Comparison of ENCODE assay signal across 1 cellular context in the genomic region with DNA sequence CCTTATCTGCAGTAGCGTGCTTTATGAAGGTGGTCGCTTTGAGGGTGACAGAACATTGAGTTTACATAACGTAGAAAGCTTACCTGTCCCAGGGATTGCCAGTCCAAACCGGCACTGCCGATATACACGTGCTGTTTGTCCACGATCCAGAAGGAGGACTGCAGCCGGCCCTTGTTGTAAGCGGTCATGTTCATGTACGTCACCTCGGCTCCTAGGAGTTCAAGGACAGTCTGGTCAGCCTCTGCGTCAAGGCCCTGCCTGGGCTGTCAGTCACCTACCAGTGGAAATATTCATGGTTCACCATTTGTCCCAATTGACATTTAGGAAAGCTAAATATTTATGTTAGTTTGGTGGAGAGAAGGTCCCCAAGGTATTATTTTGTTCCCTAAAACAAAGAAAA.
TF ChIP-seq lines count a peak whose summit lies in the region.

No MANE protein-coding gene starts in this region.

TF ChIP-seq in HepG2, 621 proteins besides CTCF, POLR2A, EP300 and RAD21 (continued from another document):
- TF ChIP-seq PATZ1 (CRISPR knock-in tag; IDR thresholded peaks at IDR 0.05), result no peak
- TF ChIP-seq MLXIP (CRISPR knock-in tag; IDR thresholded peaks at IDR 0.05; ENCODE audit: borderline replicate concordance), result no peak
- no peak for TF ChIP-seq REXO4 (CRISPR knock-in tag; IDR thresholded peaks at IDR 0.05; ENCODE audit: borderline replicate concordance)
